ENCODE assay signal across 14 cellular contexts in the genomic region with DNA sequence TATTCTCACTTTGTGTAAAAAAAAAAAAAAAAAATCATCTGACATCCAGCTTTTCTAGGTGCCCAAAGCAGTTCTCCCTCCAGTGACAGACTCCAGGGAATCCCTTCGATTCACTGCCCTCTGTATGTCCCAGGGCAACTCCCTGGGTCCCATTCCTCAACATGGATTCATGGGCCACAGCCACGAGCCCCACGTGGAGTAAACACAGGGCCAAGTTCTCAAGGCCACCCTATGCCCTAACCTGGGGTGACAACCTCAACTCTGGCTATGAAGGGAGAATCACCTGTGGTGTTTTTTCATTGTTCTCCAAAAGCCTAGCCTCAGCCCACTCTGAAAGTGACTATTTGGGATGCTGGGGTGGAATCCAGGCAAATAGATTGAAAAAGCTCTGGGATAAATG. TPM values are rescaled to one million over a fixed set of nuclear protein-coding genes. Genes with fewer than 3 reads are reported as not detected.
DNase-seq lines count a peak whose midpoint lies in the region; ATAC-seq and TF ChIP-seq lines count a peak whose summit lies in the region.
"Had no signal": no experiment of that assay in that cellular context is flagged by ENCODE, and none has a peak within 500 bp of the region (broad histone marks: within the 10 kb centered on the region; RNA-seq: fewer than 3 reads in every experiment).

No MANE protein-coding gene starts in this region.

- no peak overlapping the region for H3K4me3 Mint-ChIP-seq in CD8-positive, alpha-beta T cell
- H3K4me3 Mint-ChIP-seq in activated T-helper 17 cell treated with anti-CD3 and anti-CD28 coated beads, Interleukin-2, amount 50 U/mL, for 72 hours: peak overlapping the region; percentile 94
- peak overlapping the region in 7 of 10 donors; percentile 12 to 97 (median 47) for H3K4me3 Mint-ChIP-seq in naive thymus-derived CD8-positive, alpha-beta T cell
- H3K4me3 Mint-ChIP-seq in CD14-positive monocyte: no peak overlapping the region

- peaks cover 2% of the 10 kb centered on the region for H3K4me1 ChIP-seq in BE2C
- H3K4me1 ChIP-seq in CD8-positive, alpha-beta T cell (ENCODE audit: insufficient read depth, low read length): peaks cover 79% of the 10 kb centered on the region

- ATAC-seq in CD8-positive, alpha-beta T cell: no peak
- no peak for ATAC-seq in activated T-helper 17 cell treated with anti-CD3 and anti-CD28 coated beads, Interleukin-2, amount 50 U/mL, for 72 hours (replicated peaks)
- ATAC-seq in naive thymus-derived CD8-positive, alpha-beta T cell: no peak

- H3K27ac ChIP-seq in CD8-positive, alpha-beta T cell (ENCODE audit: low read depth, low read length): no peak overlapping the region
- H3K27ac ChIP-seq: PC-9, uterus had no signal

- CTCF ChIA-PET in CD8-positive, alpha-beta T cell (lab: Charles Lee): no interaction called here

- POLR2A ChIA-PET in CD8-positive, alpha-beta T cell (lab: Charles Lee): interaction anchor here (1.0 kb wide), 1 partner anchor 73 kb away, joined by 3 read pairs; no protein-coding TSS in a partner anchor
- POLR2A ChIA-PET in naive thymus-derived CD8-positive, alpha-beta T cell (lab: Charles Lee): interaction anchor here (1.4 kb wide), 1 partner anchor 73 kb away, joined by 3 read pairs; no protein-coding TSS in a partner anchor

- TF ChIP-seq CTCF in BE2C (IDR thresholded peaks at IDR 0.05; ENCODE audit: low read depth, low read length) (no peak), CD14-positive monocyte (IDR thresholded peaks at IDR 0.05) (no peak)
- no peak for TF ChIP-seq CTCF in CD8-positive, alpha-beta T cell (IDR thresholded peaks at IDR 0.05)

- peak overlapping the region; percentile 94 for H3K27ac Mint-ChIP-seq in CD8-positive, alpha-beta T cell
- peak overlapping the region; percentile 58 for H3K27ac Mint-ChIP-seq in activated T-helper 17 cell treated with anti-CD3 and anti-CD28 coated beads, Interleukin-2, amount 50 U/mL, for 72 hours
- H3K27ac Mint-ChIP-seq in naive thymus-derived CD8-positive, alpha-beta T cell: peak overlapping the region in 9 of 10 donors; percentile 69 to 94 (median 87)
- H3K27ac Mint-ChIP-seq in CD14-positive monocyte: peak overlapping the region in 1 of 7 donors; percentile 66

- no peaks in the 10 kb centered on the region for H3K9me3 ChIP-seq in BE2C
- H3K9me3 ChIP-seq in CD8-positive, alpha-beta T cell (ENCODE audit: low read length): no peaks in the 10 kb centered on the region
- H3K9me3 ChIP-seq: HAP-1, uterus had no signal

- peaks cover 72% of the 10 kb centered on the region for H3K4me1 Mint-ChIP-seq in CD8-positive, alpha-beta T cell (ENCODE audit: low read depth)
- peaks cover 48% of the 10 kb centered on the region for H3K4me1 Mint-ChIP-seq in activated T-helper 17 cell treated with anti-CD3 and anti-CD28 coated beads, Interleukin-2, amount 50 U/mL, for 72 hours
- peaks cover 49 to 80% (median 77%) of the 10 kb centered on the region in 4 donors for H3K4me1 Mint-ChIP-seq in naive thymus-derived CD8-positive, alpha-beta T cell
- H3K4me1 Mint-ChIP-seq in CD14-positive monocyte: peaks cover 13% of the 10 kb centered on the region

- DNase-seq in BE2C (no peak), CD14-positive monocyte (ENCODE audit: low spot score) (no peak), T-helper 9 cell (no peak)
- no peak for DNase-seq in CD8-positive, alpha-beta T cell
- DNase-seq in naive thymus-derived CD8-positive, alpha-beta T cell: no peak
- DNase-seq in activated CD4-positive, CD25-positive, alpha-beta regulatory T cell (lab: John Stamatoyannopoulos, UW): no peak
- DNase-seq: activated naive CD4-positive, alpha-beta T cell treated with anti-CD3 and anti-CD28 coated beads for 36 hours; erythroblast; NCI-H1436 treated with DMSO at 0.1 percent for 48 hours; PC-9; SW 1271; uterus had no signal

- peaks cover 7% of the 10 kb centered on the region for H3K36me3 Mint-ChIP-seq in CD8-positive, alpha-beta T cell
- peaks cover 91% of the 10 kb centered on the region for H3K36me3 Mint-ChIP-seq in activated T-helper 17 cell treated with anti-CD3 and anti-CD28 coated beads, Interleukin-2, amount 50 U/mL, for 72 hours (ENCODE audit: low read depth)
- peaks cover 0 to 2% (median 0%) of the 10 kb centered on the region in 3 donors for H3K36me3 Mint-ChIP-seq in naive thymus-derived CD8-positive, alpha-beta T cell
- H3K36me3 Mint-ChIP-seq in CD14-positive monocyte: peaks cover 0 to 9% of the 10 kb centered on the region in 2 donors

- H3K27me3 ChIP-seq in BE2C: no peaks in the 10 kb centered on the region
- no peaks in the 10 kb centered on the region for H3K27me3 ChIP-seq in CD8-positive, alpha-beta T cell (ENCODE audit: insufficient read depth, low read length)
- H3K27me3 ChIP-seq: uterus had no signal

- peak overlapping the region; percentile 96 for H3K4me3 ChIP-seq in BE2C (ENCODE audit: low read depth, low read length)
- H3K4me3 ChIP-seq in CD8-positive, alpha-beta T cell (ENCODE audit: low read depth, low read length): no peak overlapping the region
- H3K4me3 ChIP-seq: HAP-1, PC-9, uterus had no signal

- intact Hi-C loops in CD8-positive, alpha-beta T cell (cut with DNase I, micrococcal nuclease): no loop called here
- intact Hi-C loops in CD14-positive monocyte (cut with micrococcal nuclease): no loop called here

- H3K36me3 ChIP-seq in BE2C: peaks cover 25% of the 10 kb centered on the region
- H3K36me3 ChIP-seq in CD8-positive, alpha-beta T cell (ENCODE audit: insufficient read depth, low read length): no peaks in the 10 kb centered on the region
- H3K36me3 ChIP-seq: HAP-1, uterus had no signal

- no peaks in the 10 kb centered on the region for H3K27me3 Mint-ChIP-seq in CD8-positive, alpha-beta T cell (ENCODE audit: low read depth)
- no peaks in the 10 kb centered on the region for H3K27me3 Mint-ChIP-seq in activated T-helper 17 cell treated with anti-CD3 and anti-CD28 coated beads, Interleukin-2, amount 50 U/mL, for 72 hours
- H3K27me3 Mint-ChIP-seq in naive thymus-derived CD8-positive, alpha-beta T cell: peaks cover 0 to 2% (median 0%) of the 10 kb centered on the region in 5 donors
- H3K27me3 Mint-ChIP-seq in CD14-positive monocyte (ENCODE audit: low read depth in 3 of 3): peaks cover 42 to 52% (median 44%) of the 10 kb centered on the region in 3 donors

- no peaks in the 10 kb centered on the region for H3K9me3 Mint-ChIP-seq in CD8-positive, alpha-beta T cell
- H3K9me3 Mint-ChIP-seq in activated T-helper 17 cell treated with anti-CD3 and anti-CD28 coated beads, Interleukin-2, amount 50 U/mL, for 72 hours: no peaks in the 10 kb centered on the region
- no peaks in the 10 kb centered on the region for H3K9me3 Mint-ChIP-seq in naive thymus-derived CD8-positive, alpha-beta T cell
- H3K9me3 Mint-ChIP-seq in CD14-positive monocyte: peaks cover 0 to 23% (median 10%) of the 10 kb centered on the region in 7 donors
- H3K9me3 Mint-ChIP-seq: activated naive CD4-positive, alpha-beta T cell treated with anti-CD3 and anti-CD28 coated beads for 36 hours had no signal

RNA-seq across cellular contexts. Expression of a gene that starts 3.4 kb away (rescaled TPM):
- polyA plus RNA-seq in BE2C (2012; ENCODE audit: insufficient read depth, insufficient read length, low read depth): 47.0 TPM
- 10 to 100 TPM; 19.2 to 21.3 TPM for total RNA-seq in CD8-positive, alpha-beta T cell
- 100 to 1,000 TPM; 102 to 362 TPM for total RNA-seq in activated T-helper 17 cell treated with anti-CD3 and anti-CD28 coated beads, Interleukin-2, amount 50 U/mL, for 72 hours
- total RNA-seq in naive thymus-derived CD8-positive, alpha-beta T cell: 10 to 100 TPM; 36.4 to 42.1 TPM
- polyA plus RNA-seq in naive thymus-derived CD8-positive, alpha-beta T cell: 10 to 100 TPM; 30.8 to 38.9 (median 37.5) TPM
- 1 to 10 TPM; 4.6 to 7.2 TPM for polyA plus RNA-seq in CD14-positive monocyte

Comparison
In these comparisons a context has a peak if more than half of its experiments do, and no peak if none do; other contexts are left out.
1. H3K4me3 Mint-ChIP-seq: peak in activated T-helper 17 cell treated with anti-CD3 and anti-CD28 coated beads, Interleukin-2, amount 50 U/mL, for 72 hours (single experiment) and naive thymus-derived CD8-positive, alpha-beta T cell (7 of 10); none in CD8-positive, alpha-beta T cell (single experiment) and CD14-positive monocyte (0 of 2).